Comparison of ENCODE assay signal across 8 cellular contexts in the genomic region with DNA sequence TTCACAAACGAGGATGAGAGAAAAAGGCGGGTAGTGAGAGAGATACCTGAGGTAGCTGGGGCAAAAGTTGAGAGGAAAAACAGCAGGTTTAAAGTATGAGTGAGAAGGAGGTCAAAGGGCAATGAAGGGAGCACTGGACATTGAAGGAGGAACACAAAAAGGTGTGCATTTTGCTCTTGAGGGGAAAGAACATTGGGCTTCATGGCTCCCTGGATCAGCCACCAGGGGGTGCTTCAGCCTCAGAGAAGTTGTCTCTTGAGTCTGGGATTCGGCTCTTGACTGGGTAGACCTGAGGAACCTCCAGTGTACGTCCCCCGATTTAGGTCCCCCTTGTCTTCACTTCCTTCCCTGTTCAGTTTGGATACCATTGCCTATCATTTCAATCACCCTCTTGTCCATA.
DNase-seq lines count a peak whose midpoint lies in the region; ATAC-seq and TF ChIP-seq lines count a peak whose summit lies in the region.

No MANE protein-coding gene starts in this region.

- H3K27me3 Mint-ChIP-seq in WTC11 (ENCODE audit: low read depth), result no peaks in the 10 kb centered on the region
- H3K27me3 Mint-ChIP-seq in naive thymus-derived CD4-positive, alpha-beta T cell, result peaks cover 15 to 29% (median 20%) of the 10 kb centered on the region in 5 donors

- no peaks in the 10 kb centered on the region for H3K4me1 ChIP-seq in naive thymus-derived CD4-positive, alpha-beta T cell (ENCODE audit: control insufficient read depth in 2 of 2, insufficient read depth in 2 of 2, low read length in 2 of 2)

- no peaks in the 10 kb centered on the region for H3K36me3 ChIP-seq in naive thymus-derived CD4-positive, alpha-beta T cell (ENCODE audit: control insufficient read depth in 2 of 3, insufficient read depth in 3 of 3, low read length in 3 of 3)

- H3K4me3 Mint-ChIP-seq in WTC11, result no peak overlapping the region
- H3K4me3 Mint-ChIP-seq in naive thymus-derived CD4-positive, alpha-beta T cell, result no peak overlapping the region

- no peak overlapping the region for H3K27ac ChIP-seq in naive thymus-derived CD4-positive, alpha-beta T cell (ENCODE audit: low read depth, low read length)

- peaks cover 8% of the 10 kb centered on the region for H3K4me1 Mint-ChIP-seq in WTC11
- no peaks in the 10 kb centered on the region for H3K4me1 Mint-ChIP-seq in naive thymus-derived CD4-positive, alpha-beta T cell

- intact Hi-C loops in naive thymus-derived CD4-positive, alpha-beta T cell (cut with micrococcal nuclease), result loop anchor here (1.0 to 2.0 kb wide), 3 partner anchors 68 to 1477 kb away; no protein-coding TSS in a partner anchor

- no peaks in the 10 kb centered on the region for H3K36me3 Mint-ChIP-seq in WTC11
- no peaks in the 10 kb centered on the region for H3K36me3 Mint-ChIP-seq in naive thymus-derived CD4-positive, alpha-beta T cell

- H3K27me3 ChIP-seq in naive thymus-derived CD4-positive, alpha-beta T cell (ENCODE audit: control insufficient read depth in 2 of 2, insufficient read depth in 2 of 2, low read length in 2 of 2), result no peaks in the 10 kb centered on the region

- H3K27ac Mint-ChIP-seq in WTC11, result no peak overlapping the region
- H3K27ac Mint-ChIP-seq in naive thymus-derived CD4-positive, alpha-beta T cell, result no peak overlapping the region

- peak; percentile 52 for DNase-seq in GM10248 (ENCODE audit: extremely low spot score)
- DNase-seq in WTC11 (ENCODE audit: low spot score), result peak; percentile 81
- DNase-seq in epithelial cell of proximal tubule (ENCODE audit: low read depth), result no peak
- peak in 8 of 9 donors; percentile 11 to 61 (median 38) for DNase-seq in naive thymus-derived CD4-positive, alpha-beta T cell
- no peak for DNase-seq in central memory CD4-positive, alpha-beta T cell

- no peaks in the 10 kb centered on the region for H3K9me3 Mint-ChIP-seq in WTC11
- H3K9me3 Mint-ChIP-seq in naive thymus-derived CD4-positive, alpha-beta T cell, result no peaks in the 10 kb centered on the region

- no peaks in the 10 kb centered on the region for H3K9me3 ChIP-seq in naive thymus-derived CD4-positive, alpha-beta T cell (ENCODE audit: control insufficient read depth in 2 of 3, low read length in 3 of 3)

- peak; percentile 60 for TF ChIP-seq CTCF in GM10248 (IDR thresholded peaks at IDR 0.05; ENCODE audit: control extremely low read depth, extremely low read depth, low read depth, missing control alignments)
- peak; percentile 64 for TF ChIP-seq CTCF in LNCAP (IDR thresholded peaks at IDR 0.05)
- TF ChIP-seq CTCF in WTC11 (IDR thresholded peaks at IDR 0.05), result peak; percentile 72
- TF ChIP-seq CTCF in epithelial cell of proximal tubule (conservative IDR thresholded peaks at IDR 0.05; ENCODE audit: low read depth, low read length), result peak; percentile 84

- H3K4me3 ChIP-seq in epithelial cell of proximal tubule (ENCODE audit: low read depth, low read length), result no peak overlapping the region
- H3K4me3 ChIP-seq in naive thymus-derived CD4-positive, alpha-beta T cell (ENCODE audit: low read length), result no peak overlapping the region

- peak; percentile 88 for ATAC-seq in WTC11
- ATAC-seq in naive thymus-derived CD4-positive, alpha-beta T cell, result no peak
- ATAC-seq in GM21390 (IDR thresholded peaks at IDR 0.05; ENCODE audit: unreplicated experiment), result no peak
- ATAC-seq in GM21528 (IDR thresholded peaks at IDR 0.05; ENCODE audit: low FRiP score, unreplicated experiment), result no peak

- CTCF ChIA-PET in GM10248 (lab: Yijun Ruan, JAX) (interaction anchor here (1.4 to 4.2 kb wide), 4 partner anchors 57 to 68 kb away, joined by 3 to 42 read pairs (median 6); no protein-coding TSS in a partner anchor), WTC11 (lab: Charles Lee) (interaction anchor here (1.8 kb wide), 1 partner anchor 51 kb away, joined by 9 read pairs; no protein-coding TSS in a partner anchor)
- CTCF ChIA-PET in naive thymus-derived CD4-positive, alpha-beta T cell (lab: Charles Lee), result interaction anchor here (1.9 kb wide), 1 partner anchor 67 kb away, joined by 15 read pairs; no protein-coding TSS in a partner anchor

- POLR2A ChIA-PET in GM10248 (lab: Yijun Ruan, JAX), result no interaction called here
- POLR2A ChIA-PET in WTC11 (lab: Charles Lee), result no interaction called here
- POLR2A ChIA-PET in naive thymus-derived CD4-positive, alpha-beta T cell (lab: Charles Lee), result no interaction called here

TF ChIP-seq in WTC11, 78 proteins besides CTCF, POLR2A, EP300 and RAD21:
- TF ChIP-seq GTF2I (CRISPR knock-in tag; conservative IDR thresholded peaks at IDR 0.05), result no peak
- TF ChIP-seq, protein P1, sequence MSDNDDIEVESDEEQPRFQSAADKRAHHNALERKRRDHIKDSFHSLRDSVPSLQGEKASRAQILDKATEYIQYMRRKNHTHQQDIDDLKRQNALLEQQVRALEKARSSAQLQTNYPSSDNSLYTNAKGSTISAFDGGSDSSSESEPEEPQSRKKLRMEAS (CRISPR knock-in tag; IDR thresholded peaks at IDR 0.05), result 0 out of 2 replicates have a peak, but pooled peaks have one; percentile 18

Comparison
In these comparisons a context has a peak if more than half of its experiments do, and no peak if none do; other contexts are left out.
1. DNase-seq: peak in GM10248 (single experiment), WTC11 (single experiment) and naive thymus-derived CD4-positive, alpha-beta T cell (8 of 9); none in epithelial cell of proximal tubule (single experiment) and central memory CD4-positive, alpha-beta T cell (single experiment).
2. Peak in every context shown above with its lines, with median percentiles within 50 percentile points of each other: CTCF ChIP-seq.